In the genomic region with DNA sequence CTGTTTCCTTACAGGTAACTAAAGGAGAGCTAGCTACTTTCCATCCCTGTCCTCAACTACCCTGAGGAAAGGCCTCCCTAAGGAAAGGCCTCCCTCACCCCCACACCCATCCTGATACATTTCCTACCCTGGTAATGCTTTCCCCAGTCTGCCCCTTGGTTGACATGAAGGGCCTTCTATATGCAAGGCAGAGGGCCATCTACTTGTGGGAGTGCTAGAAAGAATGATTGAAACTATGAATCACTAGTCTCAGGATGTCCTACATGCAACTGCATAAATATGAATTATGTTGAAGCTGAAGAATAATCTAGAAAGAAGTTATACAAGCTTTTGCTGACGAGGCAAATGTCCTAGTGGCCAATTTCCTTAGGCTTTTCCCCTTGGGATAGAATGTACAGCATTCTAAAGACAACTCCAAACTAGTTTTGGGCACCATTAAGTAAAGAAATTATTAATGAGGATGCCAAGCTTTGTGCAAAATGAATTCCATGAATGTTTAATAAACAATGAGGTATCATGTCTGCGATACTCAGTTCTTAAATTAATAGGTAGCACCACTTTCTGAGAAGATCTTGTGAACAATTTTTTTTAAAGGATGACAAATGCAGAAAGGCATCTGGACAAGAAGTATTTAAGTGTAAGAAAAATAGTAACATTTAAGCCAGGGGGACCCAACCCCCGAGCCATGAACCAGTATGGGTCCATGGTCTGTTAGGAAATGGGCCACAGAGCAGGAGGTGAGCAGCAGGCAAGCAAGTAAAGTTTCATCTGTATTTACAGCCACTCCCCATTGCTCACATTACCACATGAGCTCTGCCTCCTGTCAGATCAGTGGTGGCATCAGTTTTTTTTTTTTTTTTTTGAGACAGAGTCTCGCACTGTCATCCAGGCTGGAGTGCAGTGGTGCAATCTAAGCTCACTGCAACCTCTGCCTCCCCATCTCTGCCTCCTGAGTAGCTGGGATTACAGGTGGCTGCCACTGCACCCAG, we compare ENCODE assay signal across 13 cellular contexts.
"Had no signal": no experiment of that assay in that cellular context is flagged by ENCODE, and none has a peak within 500 bp of the region (broad histone marks: within the 10 kb centered on the region; RNA-seq: fewer than 3 reads in every experiment).

No MANE protein-coding gene starts in this region.

- H3K9me3 ChIP-seq: body of pancreas, esophagus muscularis mucosa, upper lobe of right lung had no signal

- H3K4me3 ChIP-seq: body of pancreas, esophagus muscularis mucosa, upper lobe of right lung had no signal

- H3K4me1 ChIP-seq: body of pancreas, upper lobe of right lung had no signal

- H3K36me3 ChIP-seq: esophagus muscularis mucosa, upper lobe of right lung had no signal

- DNase-seq: activated CD4-positive, alpha-beta T cell treated with anti-CD3 and anti-CD28 coated beads, Interleukin-2, amount 10 ng/mL, durations not matched to agents 7 days and 5 days; activated CD4-positive, CD25-positive, alpha-beta regulatory T cell; activated CD8-positive, alpha-beta memory T cell treated with anti-CD3 and anti-CD28 coated beads for 24 hours; activated naive CD4-positive, alpha-beta T cell treated with anti-CD3 and anti-CD28 coated beads, Interleukin-2, amount 10 ng/mL, durations not matched to agents 7 days and 5 days; body of pancreas; dermis blood vessel endothelial cell; glutamatergic neuron; left colon; natural killer cell; stimulated activated CD4-positive, alpha-beta T cell treated with anti-CD3 and anti-CD28 coated beads, Interleukin-2, amount 100 ng/mL, for 48 hours; stimulated activated naive CD4-positive, alpha-beta T cell treated with Interleukin-2 at 50 U/mL for 16 hours; upper lobe of right lung had no signal

- ATAC-seq: body of pancreas, left colon, upper lobe of right lung had no signal

- H3K27me3 ChIP-seq: body of pancreas, esophagus muscularis mucosa, upper lobe of right lung had no signal

- H3K27ac ChIP-seq: body of pancreas, esophagus muscularis mucosa, upper lobe of right lung had no signal
